Comparison of ENCODE assay signal across 1 cellular context in the genomic region with DNA sequence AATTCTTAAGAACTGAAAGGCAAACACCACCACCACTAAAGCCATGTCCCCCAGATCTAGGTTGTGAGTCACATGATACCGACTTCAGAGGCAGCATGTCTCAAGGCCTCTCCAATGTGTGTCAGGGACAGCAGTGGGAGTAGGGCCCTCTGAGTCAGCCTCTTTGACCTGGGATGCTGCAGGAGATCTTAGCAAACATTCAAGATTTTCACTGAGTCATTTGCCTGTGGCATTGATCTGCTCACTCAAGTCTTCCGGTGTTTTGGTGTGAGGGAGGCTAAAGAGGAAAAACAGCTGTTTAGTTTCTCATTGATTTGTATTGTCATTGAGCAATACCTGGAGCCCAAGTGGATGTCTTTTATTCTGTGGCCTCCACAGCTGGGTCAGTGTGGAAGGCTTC.
TF ChIP-seq lines count a peak whose summit lies in the region.

No MANE protein-coding gene starts in this region.

TF ChIP-seq in HepG2, 621 proteins besides CTCF, POLR2A, EP300 and RAD21 (continued from another document and continues in another):
- TF ChIP-seq, protein P1, sequence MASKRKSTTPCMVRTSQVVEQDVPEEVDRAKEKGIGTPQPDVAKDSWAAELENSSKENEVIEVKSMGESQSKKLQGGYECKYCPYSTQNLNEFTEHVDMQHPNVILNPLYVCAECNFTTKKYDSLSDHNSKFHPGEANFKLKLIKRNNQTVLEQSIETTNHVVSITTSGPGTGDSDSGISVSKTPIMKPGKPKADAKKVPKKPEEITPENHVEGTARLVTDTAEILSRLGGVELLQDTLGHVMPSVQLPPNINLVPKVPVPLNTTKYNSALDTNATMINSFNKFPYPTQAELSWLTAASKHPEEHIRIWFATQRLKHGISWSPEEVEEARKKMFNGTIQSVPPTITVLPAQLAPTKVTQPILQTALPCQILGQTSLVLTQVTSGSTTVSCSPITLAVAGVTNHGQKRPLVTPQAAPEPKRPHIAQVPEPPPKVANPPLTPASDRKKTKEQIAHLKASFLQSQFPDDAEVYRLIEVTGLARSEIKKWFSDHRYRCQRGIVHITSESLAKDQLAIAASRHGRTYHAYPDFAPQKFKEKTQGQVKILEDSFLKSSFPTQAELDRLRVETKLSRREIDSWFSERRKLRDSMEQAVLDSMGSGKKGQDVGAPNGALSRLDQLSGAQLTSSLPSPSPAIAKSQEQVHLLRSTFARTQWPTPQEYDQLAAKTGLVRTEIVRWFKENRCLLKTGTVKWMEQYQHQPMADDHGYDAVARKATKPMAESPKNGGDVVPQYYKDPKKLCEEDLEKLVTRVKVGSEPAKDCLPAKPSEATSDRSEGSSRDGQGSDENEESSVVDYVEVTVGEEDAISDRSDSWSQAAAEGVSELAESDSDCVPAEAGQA (IDR thresholded peaks at IDR 0.05; ENCODE audit: low read depth) = no peak
- TF ChIP-seq, protein P1 (CRISPR knock-in tag; IDR thresholded peaks at IDR 0.05; ENCODE audit: borderline replicate concordance) = no peak
- TF ChIP-seq, protein P2, sequence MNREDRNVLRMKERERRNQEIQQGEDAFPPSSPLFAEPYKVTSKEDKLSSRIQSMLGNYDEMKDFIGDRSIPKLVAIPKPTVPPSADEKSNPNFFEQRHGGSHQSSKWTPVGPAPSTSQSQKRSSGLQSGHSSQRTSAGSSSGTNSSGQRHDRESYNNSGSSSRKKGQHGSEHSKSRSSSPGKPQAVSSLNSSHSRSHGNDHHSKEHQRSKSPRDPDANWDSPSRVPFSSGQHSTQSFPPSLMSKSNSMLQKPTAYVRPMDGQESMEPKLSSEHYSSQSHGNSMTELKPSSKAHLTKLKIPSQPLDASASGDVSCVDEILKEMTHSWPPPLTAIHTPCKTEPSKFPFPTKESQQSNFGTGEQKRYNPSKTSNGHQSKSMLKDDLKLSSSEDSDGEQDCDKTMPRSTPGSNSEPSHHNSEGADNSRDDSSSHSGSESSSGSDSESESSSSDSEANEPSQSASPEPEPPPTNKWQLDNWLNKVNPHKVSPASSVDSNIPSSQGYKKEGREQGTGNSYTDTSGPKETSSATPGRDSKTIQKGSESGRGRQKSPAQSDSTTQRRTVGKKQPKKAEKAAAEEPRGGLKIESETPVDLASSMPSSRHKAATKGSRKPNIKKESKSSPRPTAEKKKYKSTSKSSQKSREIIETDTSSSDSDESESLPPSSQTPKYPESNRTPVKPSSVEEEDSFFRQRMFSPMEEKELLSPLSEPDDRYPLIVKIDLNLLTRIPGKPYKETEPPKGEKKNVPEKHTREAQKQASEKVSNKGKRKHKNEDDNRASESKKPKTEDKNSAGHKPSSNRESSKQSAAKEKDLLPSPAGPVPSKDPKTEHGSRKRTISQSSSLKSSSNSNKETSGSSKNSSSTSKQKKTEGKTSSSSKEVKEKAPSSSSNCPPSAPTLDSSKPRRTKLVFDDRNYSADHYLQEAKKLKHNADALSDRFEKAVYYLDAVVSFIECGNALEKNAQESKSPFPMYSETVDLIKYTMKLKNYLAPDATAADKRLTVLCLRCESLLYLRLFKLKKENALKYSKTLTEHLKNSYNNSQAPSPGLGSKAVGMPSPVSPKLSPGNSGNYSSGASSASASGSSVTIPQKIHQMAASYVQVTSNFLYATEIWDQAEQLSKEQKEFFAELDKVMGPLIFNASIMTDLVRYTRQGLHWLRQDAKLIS (CRISPR knock-in tag; IDR thresholded peaks at IDR 0.05) = no peak
- TF ChIP-seq GZF1 (CRISPR knock-in tag; IDR thresholded peaks at IDR 0.05) (no peak), RXRB (CRISPR knock-in tag; IDR thresholded peaks at IDR 0.05; ENCODE audit: borderline replicate concordance) (peak; percentile 15; the same call in 1 of the 2 replicates), ZNF570 (CRISPR knock-in tag; IDR thresholded peaks at IDR 0.05; ENCODE audit: borderline replicate concordance) (no peak), HMG20A (CRISPR knock-in tag; IDR thresholded peaks at IDR 0.05; ENCODE audit: borderline replicate concordance) (peak; percentile 47; the same call in 1 of the 2 replicates), TCF7 (IDR thresholded peaks at IDR 0.05; ENCODE audit: low read depth) (peak; percentile 65), SAP130 (CRISPR knock-in tag; IDR thresholded peaks at IDR 0.05; ENCODE audit: low read depth) (0 out of 2 replicates have a peak, but pooled peaks have one; percentile 13), SOX5 (CRISPR knock-in tag; IDR thresholded peaks at IDR 0.05; ENCODE audit: borderline replicate concordance) (peak; percentile 42; the same call in 1 of the 2 replicates), HDAC1 (CRISPR knock-in tag; IDR thresholded peaks at IDR 0.05) (peak; percentile 31; the same call in 1 of the 2 replicates), CREM (IDR thresholded peaks at IDR 0.05) (peak; percentile 24; the same call in 1 of the 2 replicates), CREM (CRISPR knock-in tag; IDR thresholded peaks at IDR 0.05) (no peak), JDP2 (CRISPR knock-in tag; IDR thresholded peaks at IDR 0.05; ENCODE audit: borderline replicate concordance) (no peak), FOXP1 (IDR thresholded peaks at IDR 0.05) (no peak), FOXP1 (CRISPR knock-in tag; IDR thresholded peaks at IDR 0.05) (peak; percentile 91), KAT2B (IDR thresholded peaks at IDR 0.05; ENCODE audit: borderline replicate concordance, low read depth, low read length) (peak; percentile 65; the same call in 1 of the 2 replicates), FLYWCH1 (CRISPR knock-in tag; IDR thresholded peaks at IDR 0.05) (no peak), SMC3 (IDR thresholded peaks at IDR 0.05; ENCODE audit: low read length) (peak; percentile 3), TCF7L2 (IDR thresholded peaks at IDR 0.05; ENCODE audit: low read depth, low read length) (no peak), CEBPB (IDR thresholded peaks at IDR 0.05; ENCODE audit: borderline replicate concordance, low read depth, low read length) (peak; percentile 83), CEBPG (CRISPR knock-in tag; IDR thresholded peaks at IDR 0.05) (peak; percentile 64), FOSL2 (CRISPR knock-in tag; IDR thresholded peaks at IDR 0.05) (peak; percentile 93), ZNF670 (CRISPR knock-in tag; IDR thresholded peaks at IDR 0.05; ENCODE audit: borderline replicate concordance) (no peak), JUND (CRISPR knock-in tag; IDR thresholded peaks at IDR 0.05) (peak; percentile 35; the same call in 1 of the 2 replicates)
- TF ChIP-seq, protein P3, sequence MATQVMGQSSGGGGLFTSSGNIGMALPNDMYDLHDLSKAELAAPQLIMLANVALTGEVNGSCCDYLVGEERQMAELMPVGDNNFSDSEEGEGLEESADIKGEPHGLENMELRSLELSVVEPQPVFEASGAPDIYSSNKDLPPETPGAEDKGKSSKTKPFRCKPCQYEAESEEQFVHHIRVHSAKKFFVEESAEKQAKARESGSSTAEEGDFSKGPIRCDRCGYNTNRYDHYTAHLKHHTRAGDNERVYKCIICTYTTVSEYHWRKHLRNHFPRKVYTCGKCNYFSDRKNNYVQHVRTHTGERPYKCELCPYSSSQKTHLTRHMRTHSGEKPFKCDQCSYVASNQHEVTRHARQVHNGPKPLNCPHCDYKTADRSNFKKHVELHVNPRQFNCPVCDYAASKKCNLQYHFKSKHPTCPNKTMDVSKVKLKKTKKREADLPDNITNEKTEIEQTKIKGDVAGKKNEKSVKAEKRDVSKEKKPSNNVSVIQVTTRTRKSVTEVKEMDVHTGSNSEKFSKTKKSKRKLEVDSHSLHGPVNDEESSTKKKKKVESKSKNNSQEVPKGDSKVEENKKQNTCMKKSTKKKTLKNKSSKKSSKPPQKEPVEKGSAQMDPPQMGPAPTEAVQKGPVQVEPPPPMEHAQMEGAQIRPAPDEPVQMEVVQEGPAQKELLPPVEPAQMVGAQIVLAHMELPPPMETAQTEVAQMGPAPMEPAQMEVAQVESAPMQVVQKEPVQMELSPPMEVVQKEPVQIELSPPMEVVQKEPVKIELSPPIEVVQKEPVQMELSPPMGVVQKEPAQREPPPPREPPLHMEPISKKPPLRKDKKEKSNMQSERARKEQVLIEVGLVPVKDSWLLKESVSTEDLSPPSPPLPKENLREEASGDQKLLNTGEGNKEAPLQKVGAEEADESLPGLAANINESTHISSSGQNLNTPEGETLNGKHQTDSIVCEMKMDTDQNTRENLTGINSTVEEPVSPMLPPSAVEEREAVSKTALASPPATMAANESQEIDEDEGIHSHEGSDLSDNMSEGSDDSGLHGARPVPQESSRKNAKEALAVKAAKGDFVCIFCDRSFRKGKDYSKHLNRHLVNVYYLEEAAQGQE (IDR thresholded peaks at IDR 0.05; ENCODE audit: borderline replicate concordance in 1 of 2, low read depth in 1 of 2, low read length in 2 of 2) = 0 out of 4 replicates have a peak, but pooled peaks of 1 of the 2 experiments have one; percentile 21
- TF ChIP-seq, protein P4, sequence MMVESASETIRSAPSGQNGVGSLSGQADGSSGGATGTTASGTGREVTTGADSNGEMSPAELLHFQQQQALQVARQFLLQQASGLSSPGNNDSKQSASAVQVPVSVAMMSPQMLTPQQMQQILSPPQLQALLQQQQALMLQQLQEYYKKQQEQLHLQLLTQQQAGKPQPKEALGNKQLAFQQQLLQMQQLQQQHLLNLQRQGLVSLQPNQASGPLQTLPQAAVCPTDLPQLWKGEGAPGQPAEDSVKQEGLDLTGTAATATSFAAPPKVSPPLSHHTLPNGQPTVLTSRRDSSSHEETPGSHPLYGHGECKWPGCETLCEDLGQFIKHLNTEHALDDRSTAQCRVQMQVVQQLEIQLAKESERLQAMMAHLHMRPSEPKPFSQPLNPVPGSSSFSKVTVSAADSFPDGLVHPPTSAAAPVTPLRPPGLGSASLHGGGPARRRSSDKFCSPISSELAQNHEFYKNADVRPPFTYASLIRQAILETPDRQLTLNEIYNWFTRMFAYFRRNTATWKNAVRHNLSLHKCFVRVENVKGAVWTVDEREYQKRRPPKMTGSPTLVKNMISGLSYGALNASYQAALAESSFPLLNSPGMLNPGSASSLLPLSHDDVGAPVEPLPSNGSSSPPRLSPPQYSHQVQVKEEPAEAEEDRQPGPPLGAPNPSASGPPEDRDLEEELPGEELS (CRISPR knock-in tag; IDR thresholded peaks at IDR 0.05) = 0 out of 2 replicates have a peak, but pooled peaks have one; percentile 39
- TF ChIP-seq, protein P5, sequence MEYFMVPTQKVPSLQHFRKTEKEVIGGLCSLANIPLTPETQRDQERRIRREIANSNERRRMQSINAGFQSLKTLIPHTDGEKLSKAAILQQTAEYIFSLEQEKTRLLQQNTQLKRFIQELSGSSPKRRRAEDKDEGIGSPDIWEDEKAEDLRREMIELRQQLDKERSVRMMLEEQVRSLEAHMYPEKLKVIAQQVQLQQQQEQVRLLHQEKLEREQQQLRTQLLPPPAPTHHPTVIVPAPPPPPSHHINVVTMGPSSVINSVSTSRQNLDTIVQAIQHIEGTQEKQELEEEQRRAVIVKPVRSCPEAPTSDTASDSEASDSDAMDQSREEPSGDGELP (IDR thresholded peaks at IDR 0.05; ENCODE audit: borderline replicate concordance, low read depth) = peak; percentile 90
- TF ChIP-seq, protein P6, sequence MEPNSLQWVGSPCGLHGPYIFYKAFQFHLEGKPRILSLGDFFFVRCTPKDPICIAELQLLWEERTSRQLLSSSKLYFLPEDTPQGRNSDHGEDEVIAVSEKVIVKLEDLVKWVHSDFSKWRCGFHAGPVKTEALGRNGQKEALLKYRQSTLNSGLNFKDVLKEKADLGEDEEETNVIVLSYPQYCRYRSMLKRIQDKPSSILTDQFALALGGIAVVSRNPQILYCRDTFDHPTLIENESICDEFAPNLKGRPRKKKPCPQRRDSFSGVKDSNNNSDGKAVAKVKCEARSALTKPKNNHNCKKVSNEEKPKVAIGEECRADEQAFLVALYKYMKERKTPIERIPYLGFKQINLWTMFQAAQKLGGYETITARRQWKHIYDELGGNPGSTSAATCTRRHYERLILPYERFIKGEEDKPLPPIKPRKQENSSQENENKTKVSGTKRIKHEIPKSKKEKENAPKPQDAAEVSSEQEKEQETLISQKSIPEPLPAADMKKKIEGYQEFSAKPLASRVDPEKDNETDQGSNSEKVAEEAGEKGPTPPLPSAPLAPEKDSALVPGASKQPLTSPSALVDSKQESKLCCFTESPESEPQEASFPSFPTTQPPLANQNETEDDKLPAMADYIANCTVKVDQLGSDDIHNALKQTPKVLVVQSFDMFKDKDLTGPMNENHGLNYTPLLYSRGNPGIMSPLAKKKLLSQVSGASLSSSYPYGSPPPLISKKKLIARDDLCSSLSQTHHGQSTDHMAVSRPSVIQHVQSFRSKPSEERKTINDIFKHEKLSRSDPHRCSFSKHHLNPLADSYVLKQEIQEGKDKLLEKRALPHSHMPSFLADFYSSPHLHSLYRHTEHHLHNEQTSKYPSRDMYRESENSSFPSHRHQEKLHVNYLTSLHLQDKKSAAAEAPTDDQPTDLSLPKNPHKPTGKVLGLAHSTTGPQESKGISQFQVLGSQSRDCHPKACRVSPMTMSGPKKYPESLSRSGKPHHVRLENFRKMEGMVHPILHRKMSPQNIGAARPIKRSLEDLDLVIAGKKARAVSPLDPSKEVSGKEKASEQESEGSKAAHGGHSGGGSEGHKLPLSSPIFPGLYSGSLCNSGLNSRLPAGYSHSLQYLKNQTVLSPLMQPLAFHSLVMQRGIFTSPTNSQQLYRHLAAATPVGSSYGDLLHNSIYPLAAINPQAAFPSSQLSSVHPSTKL (CRISPR knock-in tag; IDR thresholded peaks at IDR 0.05) = peak; percentile 67; the same call in 1 of the 2 replicates
- TF ChIP-seq, protein P7, sequence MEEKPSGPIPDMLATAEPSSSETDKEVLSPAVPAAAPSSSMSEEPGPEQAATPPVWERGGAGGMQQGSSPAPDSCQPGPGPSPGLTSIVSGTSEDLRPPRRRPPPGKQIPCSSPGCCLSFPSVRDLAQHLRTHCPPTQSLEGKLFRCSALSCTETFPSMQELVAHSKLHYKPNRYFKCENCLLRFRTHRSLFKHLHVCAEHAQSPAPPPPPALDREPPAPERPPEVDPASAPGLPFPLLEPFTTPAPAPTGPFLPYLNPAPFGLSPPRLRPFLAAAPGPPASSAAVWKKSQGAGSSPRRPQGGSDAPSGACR (CRISPR knock-in tag; IDR thresholded peaks at IDR 0.05) = no peak
